1 cellular context compared by ENCODE assay signal in the genomic region with DNA sequence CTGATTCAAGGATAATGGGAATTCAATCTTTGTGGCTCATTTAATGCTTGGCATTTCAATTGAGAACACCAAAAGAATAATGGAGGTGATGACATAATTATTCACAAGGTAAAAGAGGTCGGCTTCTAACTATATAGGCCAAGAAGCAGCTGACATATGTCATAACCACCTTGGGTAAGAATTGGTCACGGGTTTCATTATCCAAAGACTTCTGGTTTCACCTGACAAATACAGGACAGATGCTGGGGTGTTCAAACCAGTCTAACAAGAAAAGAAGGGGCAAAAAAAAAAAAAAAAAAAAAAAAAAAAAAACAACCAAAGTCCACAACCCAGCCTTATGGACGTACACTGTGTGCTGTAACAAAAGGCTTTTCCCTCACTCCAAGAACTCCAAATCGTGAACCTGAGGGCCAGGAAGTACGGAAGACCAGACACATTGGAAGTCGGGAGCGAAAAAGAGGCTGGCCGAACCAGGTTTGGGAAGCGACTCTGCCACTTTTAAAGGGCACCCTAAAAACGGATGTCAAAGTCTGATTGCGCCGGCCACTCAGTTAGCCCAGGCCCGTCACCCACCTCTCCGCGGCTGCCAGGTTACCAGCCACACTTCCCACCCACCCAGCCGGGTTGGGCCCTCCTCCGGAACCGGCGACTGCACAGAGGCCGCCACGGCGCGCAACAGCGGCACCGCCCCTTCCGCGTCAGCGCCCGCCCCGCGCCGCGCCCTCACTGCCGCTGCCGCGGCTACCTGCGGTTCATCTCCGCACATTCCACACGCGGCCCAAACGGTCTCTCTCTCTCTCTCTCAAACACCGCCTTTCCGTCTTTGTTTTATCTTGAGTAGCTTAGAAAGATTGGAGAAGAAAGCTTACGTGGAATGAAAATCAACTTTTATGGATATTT.
A peak's percentile ranks its signal among the peaks of the same experiment; 100 is the strongest.
TF ChIP-seq lines count a peak whose summit lies in the region.

A gene with protein sequence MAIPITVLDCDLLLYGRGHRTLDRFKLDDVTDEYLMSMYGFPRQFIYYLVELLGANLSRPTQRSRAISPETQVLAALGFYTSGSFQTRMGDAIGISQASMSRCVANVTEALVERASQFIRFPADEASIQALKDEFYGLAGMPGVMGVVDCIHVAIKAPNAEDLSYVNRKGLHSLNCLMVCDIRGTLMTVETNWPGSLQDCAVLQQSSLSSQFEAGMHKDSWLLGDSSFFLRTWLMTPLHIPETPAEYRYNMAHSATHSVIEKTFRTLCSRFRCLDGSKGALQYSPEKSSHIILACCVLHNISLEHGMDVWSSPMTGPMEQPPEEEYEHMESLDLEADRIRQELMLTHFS (minus strand): TSS at position 677 of the 900 bp plus-strand sequence. CDS start 990 bp downstream, outside the sequence.

TF ChIP-seq in HEK293, 187 proteins besides CTCF, POLR2A, EP300 and RAD21 (continued from another document):
- TF ChIP-seq ZNF660 (tag by site-specific recombination; IDR thresholded peaks at IDR 0.05): 0 out of 2 replicates have a peak, but pooled peaks have one; percentile 57
- peak; percentile 53 for TF ChIP-seq ZIC2 (tag by site-specific recombination; IDR thresholded peaks at IDR 0.05)
- TF ChIP-seq ZNF132 (tag by site-specific recombination; IDR thresholded peaks at IDR 0.05; ENCODE audit: borderline replicate concordance): no peak
- peak; percentile 26; the same call in 1 of the 2 replicates for TF ChIP-seq ZNF623 (tag by site-specific recombination; IDR thresholded peaks at IDR 0.05)
- TF ChIP-seq ZNF324 (tag by site-specific recombination; IDR thresholded peaks at IDR 0.05): no peak; the same call in 1 of the 2 replicates
- peak; percentile 95 for TF ChIP-seq KLF8 (tag by site-specific recombination; IDR thresholded peaks at IDR 0.05)
- no peak for TF ChIP-seq BCL6B (tag by site-specific recombination; IDR thresholded peaks at IDR 0.05)
- TF ChIP-seq ZNF266 (tag by site-specific recombination; IDR thresholded peaks at IDR 0.05; ENCODE audit: low read depth): no peak
- TF ChIP-seq ZNF341 (tag by site-specific recombination; IDR thresholded peaks at IDR 0.05; ENCODE audit: low read depth): no peak
- TF ChIP-seq, protein P1, sequence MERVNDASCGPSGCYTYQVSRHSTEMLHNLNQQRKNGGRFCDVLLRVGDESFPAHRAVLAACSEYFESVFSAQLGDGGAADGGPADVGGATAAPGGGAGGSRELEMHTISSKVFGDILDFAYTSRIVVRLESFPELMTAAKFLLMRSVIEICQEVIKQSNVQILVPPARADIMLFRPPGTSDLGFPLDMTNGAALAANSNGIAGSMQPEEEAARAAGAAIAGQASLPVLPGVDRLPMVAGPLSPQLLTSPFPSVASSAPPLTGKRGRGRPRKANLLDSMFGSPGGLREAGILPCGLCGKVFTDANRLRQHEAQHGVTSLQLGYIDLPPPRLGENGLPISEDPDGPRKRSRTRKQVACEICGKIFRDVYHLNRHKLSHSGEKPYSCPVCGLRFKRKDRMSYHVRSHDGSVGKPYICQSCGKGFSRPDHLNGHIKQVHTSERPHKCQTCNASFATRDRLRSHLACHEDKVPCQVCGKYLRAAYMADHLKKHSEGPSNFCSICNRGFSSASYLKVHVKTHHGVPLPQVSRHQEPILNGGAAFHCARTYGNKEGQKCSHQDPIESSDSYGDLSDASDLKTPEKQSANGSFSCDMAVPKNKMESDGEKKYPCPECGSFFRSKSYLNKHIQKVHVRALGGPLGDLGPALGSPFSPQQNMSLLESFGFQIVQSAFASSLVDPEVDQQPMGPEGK (tag by site-specific recombination; IDR thresholded peaks at IDR 0.05): no peak; the same call in 1 of the 2 replicates
- no peak for TF ChIP-seq TRIM28 (IDR thresholded peaks at IDR 0.05; ENCODE audit: borderline replicate concordance, low read length)
- no peak for TF ChIP-seq ZNF624 (tag by site-specific recombination; IDR thresholded peaks at IDR 0.05)
- TF ChIP-seq KLF9 (tag by site-specific recombination; IDR thresholded peaks at IDR 0.05; ENCODE audit: low read depth): peak; percentile 84
- no peak for TF ChIP-seq ZSCAN23 (tag by site-specific recombination; IDR thresholded peaks at IDR 0.05)
- no peak; the same call in 1 of the 2 replicates for TF ChIP-seq OVOL3 (tag by site-specific recombination; IDR thresholded peaks at IDR 0.05)
- no peak for TF ChIP-seq ZFP3 (tag by site-specific recombination; IDR thresholded peaks at IDR 0.05; ENCODE audit: low read depth)
- no peak for TF ChIP-seq ZNF202 (tag by site-specific recombination; IDR thresholded peaks at IDR 0.05; ENCODE audit: borderline replicate concordance)
- TF ChIP-seq, protein P2, sequence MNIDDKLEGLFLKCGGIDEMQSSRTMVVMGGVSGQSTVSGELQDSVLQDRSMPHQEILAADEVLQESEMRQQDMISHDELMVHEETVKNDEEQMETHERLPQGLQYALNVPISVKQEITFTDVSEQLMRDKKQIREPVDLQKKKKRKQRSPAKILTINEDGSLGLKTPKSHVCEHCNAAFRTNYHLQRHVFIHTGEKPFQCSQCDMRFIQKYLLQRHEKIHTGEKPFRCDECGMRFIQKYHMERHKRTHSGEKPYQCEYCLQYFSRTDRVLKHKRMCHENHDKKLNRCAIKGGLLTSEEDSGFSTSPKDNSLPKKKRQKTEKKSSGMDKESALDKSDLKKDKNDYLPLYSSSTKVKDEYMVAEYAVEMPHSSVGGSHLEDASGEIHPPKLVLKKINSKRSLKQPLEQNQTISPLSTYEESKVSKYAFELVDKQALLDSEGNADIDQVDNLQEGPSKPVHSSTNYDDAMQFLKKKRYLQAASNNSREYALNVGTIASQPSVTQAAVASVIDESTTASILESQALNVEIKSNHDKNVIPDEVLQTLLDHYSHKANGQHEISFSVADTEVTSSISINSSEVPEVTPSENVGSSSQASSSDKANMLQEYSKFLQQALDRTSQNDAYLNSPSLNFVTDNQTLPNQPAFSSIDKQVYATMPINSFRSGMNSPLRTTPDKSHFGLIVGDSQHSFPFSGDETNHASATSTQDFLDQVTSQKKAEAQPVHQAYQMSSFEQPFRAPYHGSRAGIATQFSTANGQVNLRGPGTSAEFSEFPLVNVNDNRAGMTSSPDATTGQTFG (tag by site-specific recombination; IDR thresholded peaks at IDR 0.05; ENCODE audit: borderline replicate concordance): no peak
- TF ChIP-seq ZBTB17 (tag by site-specific recombination; IDR thresholded peaks at IDR 0.05): 0 out of 2 replicates have a peak, but pooled peaks have one; percentile 14
- no peak for TF ChIP-seq ZFP41 (tag by site-specific recombination; IDR thresholded peaks at IDR 0.05; ENCODE audit: borderline replicate concordance)
- TF ChIP-seq ZXDB (tag by site-specific recombination; IDR thresholded peaks at IDR 0.05): peak; percentile 2
- no peak for TF ChIP-seq ZNF677 (tag by site-specific recombination; IDR thresholded peaks at IDR 0.05)
- 0 out of 2 replicates have a peak, but pooled peaks have one; percentile 56 for TF ChIP-seq ZBTB7A (tag by site-specific recombination; IDR thresholded peaks at IDR 0.05; ENCODE audit: low read depth)
- TF ChIP-seq, protein P3, sequence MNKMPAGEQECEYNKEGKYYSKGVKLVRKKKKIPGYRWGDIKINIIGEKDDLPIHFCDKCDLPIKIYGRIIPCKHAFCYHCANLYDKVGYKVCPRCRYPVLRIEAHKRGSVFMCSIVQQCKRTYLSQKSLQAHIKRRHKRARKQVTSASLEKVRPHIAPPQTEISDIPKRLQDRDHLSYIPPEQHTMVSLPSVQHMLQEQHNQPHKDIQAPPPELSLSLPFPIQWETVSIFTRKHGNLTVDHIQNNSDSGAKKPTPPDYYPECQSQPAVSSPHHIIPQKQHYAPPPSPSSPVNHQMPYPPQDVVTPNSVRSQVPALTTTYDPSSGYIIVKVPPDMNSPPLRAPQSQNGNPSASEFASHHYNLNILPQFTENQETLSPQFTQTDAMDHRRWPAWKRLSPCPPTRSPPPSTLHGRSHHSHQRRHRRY (tag by site-specific recombination; IDR thresholded peaks at IDR 0.05): no peak
- no peak for TF ChIP-seq BCL11B (tag by site-specific recombination; IDR thresholded peaks at IDR 0.05; ENCODE audit: low read depth)
- TF ChIP-seq MYNN (tag by site-specific recombination; IDR thresholded peaks at IDR 0.05; ENCODE audit: borderline replicate concordance): no peak
- no peak for TF ChIP-seq ZNF707 (tag by site-specific recombination; IDR thresholded peaks at IDR 0.05)
- TF ChIP-seq REST (tag by site-specific recombination; IDR thresholded peaks at IDR 0.05): no peak
- TF ChIP-seq ZBTB1 (tag by site-specific recombination; IDR thresholded peaks at IDR 0.05): no peak
- TF ChIP-seq ZNF211 (tag by site-specific recombination; IDR thresholded peaks at IDR 0.05; ENCODE audit: low read depth): no peak
- no peak for TF ChIP-seq ZNF19 (tag by site-specific recombination; IDR thresholded peaks at IDR 0.05; ENCODE audit: low read depth)
- no peak for TF ChIP-seq ZNF112 (tag by site-specific recombination; IDR thresholded peaks at IDR 0.05)
- peak; percentile 76; the same call in 1 of the 2 replicates for TF ChIP-seq KLF16 (tag by site-specific recombination; IDR thresholded peaks at IDR 0.05)
